Comparison of ENCODE assay signal across 12 cellular contexts in the genomic region with DNA sequence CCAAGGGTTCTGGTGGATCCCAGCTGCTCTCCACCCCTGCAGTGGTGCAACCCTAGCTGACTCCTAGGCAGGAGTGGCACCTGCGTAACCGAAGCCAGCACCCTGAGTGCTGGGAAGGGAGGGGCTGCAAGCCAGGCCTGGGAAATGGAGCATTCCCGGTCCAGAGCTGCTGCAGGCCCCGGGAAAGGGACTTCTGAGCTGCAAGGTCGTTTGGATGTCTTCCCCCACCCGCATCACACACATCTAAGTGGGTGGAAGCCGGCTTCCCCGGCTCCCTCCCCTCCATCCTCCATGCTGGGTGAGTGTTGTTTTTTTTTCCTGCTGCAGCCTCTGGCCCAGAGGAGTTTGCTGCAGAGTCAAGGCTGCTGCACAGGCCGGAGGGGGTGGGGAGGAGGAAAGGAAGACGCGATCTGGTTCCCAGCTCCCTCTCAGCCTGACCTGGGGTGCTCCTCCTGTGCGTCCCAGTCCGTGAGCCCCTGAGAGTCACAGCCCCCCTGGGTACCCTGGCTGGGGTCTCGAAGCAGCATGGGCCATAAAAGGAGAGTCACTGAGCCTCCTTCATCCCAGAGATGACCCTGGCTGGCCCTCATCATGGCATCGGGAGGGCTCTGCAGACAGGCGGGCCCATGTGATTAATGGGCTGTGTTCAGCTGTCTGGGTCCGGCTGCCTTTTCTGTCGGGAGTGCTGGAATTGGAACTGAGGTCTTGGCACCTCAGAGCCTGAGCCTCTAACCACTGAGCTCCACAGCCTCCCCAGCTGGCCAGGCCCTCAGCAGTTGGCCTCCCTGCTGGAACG. TPM values are rescaled to one million over a fixed set of nuclear protein-coding genes. Genes with fewer than 3 reads are reported as not detected.
A peak's percentile ranks its signal among the peaks of the same experiment; 100 is the strongest.
DNase-seq lines count a peak whose midpoint lies in the region; ATAC-seq, FAIRE-seq and TF ChIP-seq lines count a peak whose summit lies in the region.
"Had no signal": no experiment of that assay in that cellular context is flagged by ENCODE, and none has a peak within 500 bp of the region (broad histone marks: within the 10 kb centered on the region; RNA-seq: fewer than 3 reads in every experiment).

No MANE protein-coding gene starts in this region.

- no peak overlapping the region for H3K4ac ChIP-seq in trophoblast cell (ENCODE audit: low read depth, low read length)

- no peak for ATAC-seq in GM12878
- no peak for ATAC-seq in GM21528 (IDR thresholded peaks at IDR 0.05; ENCODE audit: low FRiP score, unreplicated experiment)
- ATAC-seq in GM18517 (IDR thresholded peaks at IDR 0.05; ENCODE audit: unreplicated experiment): no peak

- 83% methylated on average over 19 of the region's 19 CpGs for WGBS in GM12878 (ENCODE audit: insufficient coverage, insufficient replicate concordance, low lambda C conversion rate, missing lambda C conversion rate)
- WGBS in trophoblast cell (ENCODE audit: extremely low coverage, insufficient coverage, insufficient read length): no CpG with 5 or more reads among the region's 19 CpGs

- RAD21 ChIA-PET in GM12878 (lab: Charles Lee; ENCODE audit: unreplicated experiment): interaction anchor here (0.6 to 1.5 kb wide), 4 partner anchors 48 to 240 kb away, joined by 3 read pairs; no protein-coding TSS in a partner anchor

- H4K91ac ChIP-seq in trophoblast cell (ENCODE audit: low read depth, low read length): no peak overlapping the region

- in situ Hi-C loops in GM12878 (cut with MboI): no loop called here

- no peak overlapping the region for H3K18ac ChIP-seq in trophoblast cell (ENCODE audit: low read length)

- H2BK12ac ChIP-seq in trophoblast cell (ENCODE audit: low read length): no peak overlapping the region

- H2BK120ac ChIP-seq in trophoblast cell (ENCODE audit: insufficient read depth, low read length, poor library complexity): no peak overlapping the region

- H4K20me1 ChIP-seq in GM12878 (ENCODE audit: control insufficient read depth, insufficient read depth): no peaks in the 10 kb centered on the region

- TF ChIP-seq CTCF in C4-2B (conservative IDR thresholded peaks at IDR 0.05) (no peak), GM12878 (IDR thresholded peaks at IDR 0.05 in 2 of 3, conservative IDR thresholded peaks at IDR 0.05 in 1 of 3; ENCODE audit: control insufficient read depth in 2 of 3, extremely low read depth in 1 of 3, insufficient read depth in 1 of 3, low read depth in 3 of 3, low read length in 3 of 3) (no peak)

- no peak overlapping the region for H3K4me3 ChIP-seq in GM12878
- no peak overlapping the region for H3K4me3 ChIP-seq in trophoblast cell (ENCODE audit: low read depth, low read length)
- H3K4me3 ChIP-seq: SK-N-MC had no signal

- no peak overlapping the region for H4K12ac ChIP-seq in trophoblast cell (ENCODE audit: low read depth, low read length)

- H3K79me2 ChIP-seq in GM12878 (ENCODE audit: control insufficient read depth, insufficient read depth, low read length): no peaks in the 10 kb centered on the region
- no peaks in the 10 kb centered on the region for H3K79me2 ChIP-seq in trophoblast cell (ENCODE audit: control insufficient read depth, insufficient read depth, low read length, poor library complexity)

- no peak overlapping the region for H2AK5ac ChIP-seq in trophoblast cell (ENCODE audit: low read length)

- H2AFZ ChIP-seq in GM12878 (ENCODE audit: control insufficient read depth, low read depth, low read length) (no peak overlapping the region), trophoblast cell (ENCODE audit: insufficient read depth, low read length, poor library complexity) (no peak overlapping the region)

- no peak overlapping the region for H3K23ac ChIP-seq in trophoblast cell (ENCODE audit: low read length)

- no peak overlapping the region for H3K14ac ChIP-seq in trophoblast cell (ENCODE audit: low read length)

- no peaks in the 10 kb centered on the region for H3K9me3 ChIP-seq in GM12878 (replicated peaks; ENCODE audit: control insufficient read depth, insufficient read depth, low read length)
- no peaks in the 10 kb centered on the region for H3K9me3 ChIP-seq in trophoblast cell (ENCODE audit: insufficient read depth, low read depth, low read length)

- DNase-seq in GM12878 (ENCODE audit: low read depth, low spot score) (no peak), iris pigment epithelial cell (ENCODE audit: low read depth) (peak; percentile 20), trophoblast cell (no peak), anterior cingulate cortex (lab: John Stamatoyannopoulos, UW) (no peak)
- DNase-seq in stimulated activated CD4-positive, alpha-beta T cell treated with anti-CD3 and anti-CD28 coated beads, Interleukin-4, amount 100 ng/mL, for 4 hours: no peak
- DNase-seq: effector memory CD4-positive, alpha-beta T cell; KG1; NCI-H2081 treated with DMSO at 0.1 percent for 48 hours had no signal

- no peak for FAIRE-seq in GM12878 (lab: Jason Lieb, UNC)

- H4K8ac ChIP-seq in trophoblast cell (ENCODE audit: low read depth, low read length): no peak overlapping the region

- no peak for TF ChIP-seq EP300 in GM12878 (IDR thresholded peaks at IDR 0.05; ENCODE audit: borderline replicate concordance in 1 of 2, control insufficient read depth in 1 of 2, low read depth in 2 of 2, low read length in 2 of 2)

- TF ChIP-seq POLR2A in GM12878 (IDR thresholded peaks at IDR 0.05; ENCODE audit: low read depth, low read length): 0 out of 2 replicates have a peak, but pooled peaks have one; percentile 21

- H3K4me2 ChIP-seq in GM12878 (ENCODE audit: control insufficient read depth, insufficient read depth): no peak overlapping the region
- no peak overlapping the region for H3K4me2 ChIP-seq in trophoblast cell (ENCODE audit: low read length)

- POLR2A ChIA-PET in GM12878 (lab: Charles Lee): interaction anchor here (0.5 to 0.6 kb wide), 2 partner anchors 113 to 140 kb away, joined by 3 to 4 read pairs; no protein-coding TSS in a partner anchor

- CTCF ChIA-PET in GM12878 (lab: Yijun Ruan, JAX): interaction anchor here (0.6 to 1.8 kb wide), 9 partner anchors 10 to 252 kb away, joined by 3 to 12 read pairs (median 4); a partner anchor contains a TSS

- TF ChIP-seq RAD21 in GM12878 (IDR thresholded peaks at IDR 0.05; ENCODE audit: insufficient read depth, low read depth, low read length): no peak

- H3K27me3 ChIP-seq in GM12878 (replicated peaks in 1 of 2; ENCODE audit: control insufficient read depth in 2 of 2, insufficient read depth in 2 of 2, low read length in 1 of 2) (no peaks in the 10 kb centered on the region), trophoblast cell (ENCODE audit: insufficient read depth, low read length) (no peaks in the 10 kb centered on the region)

- SMC1A ChIA-PET in GM12878 (lab: Charles Lee; ENCODE audit: uncharacterized antibody, unreplicated experiment): interaction anchor here (1.0 kb wide), 1 partner anchor 16 kb away, joined by 3 read pairs; no protein-coding TSS in a partner anchor

- H3K27ac ChIP-seq in C4-2B (peak overlapping the region; percentile 63), GM12878 (ENCODE audit: control insufficient read depth, insufficient read depth) (no peak overlapping the region), trophoblast cell (ENCODE audit: low read depth, low read length) (no peak overlapping the region)
- H3K27ac ChIP-seq: SK-N-MC had no signal

- H3K4me1 ChIP-seq in GM12878 (ENCODE audit: control insufficient read depth, insufficient read depth, low read length) (no peaks in the 10 kb centered on the region), trophoblast cell (ENCODE audit: control insufficient read depth in 1 of 2, insufficient read depth in 2 of 2, low read length in 2 of 2) (peaks cover 0 to 10% of the 10 kb centered on the region in 2 experiments)

- H3K9ac ChIP-seq in GM12878 (ENCODE audit: control insufficient read depth, insufficient read depth, low read length): no peak overlapping the region
- peak overlapping the region; percentile 21 for H3K9ac ChIP-seq in trophoblast cell (ENCODE audit: low read length)

- H3K36me3 ChIP-seq in GM12878 (ENCODE audit: control insufficient read depth in 2 of 2, insufficient read depth in 2 of 2, low read length in 1 of 2) (no peaks in the 10 kb centered on the region), trophoblast cell (ENCODE audit: control insufficient read depth in 1 of 2, insufficient read depth in 2 of 2, low read length in 2 of 2) (peaks cover 6 to 8% of the 10 kb centered on the region in 2 experiments)

- intact Hi-C loops in GM12878 (cut with micrococcal nuclease; ENCODE audit: unreplicated experiment): no loop called here

- no peaks in the 10 kb centered on the region for H3K79me1 ChIP-seq in trophoblast cell (ENCODE audit: low read length)

- H2BK5ac ChIP-seq in trophoblast cell (ENCODE audit: low read depth, low read length, poor library complexity): no peak overlapping the region

- BruUV-seq in GM12878 (replicated peaks; lab: Mats Ljungman, UMichigan): no TSS peak

RNA-seq across cellular contexts. Expression of a gene that starts 16.2 kb away (rescaled TPM):
- 14.4 and 15.0 TPM in 2 replicates for total RNA-seq in GM12878 (2013; cell fraction: nucleolus; rRNA removed)
- total RNA-seq in GM12878 (2014; rRNA removed) (9.7 and 10.4 TPM in 2 replicates), GM12878 (2014; rRNA removed; fragmentation: Illumina TruSeq; extraction: Trizol) (8.1 and 9.4 TPM in 2 replicates), GM12878 (2021) (20.7 TPM in 2 replicates)
- polyA plus RNA-seq in GM12878 (2011; ENCODE audit: low read depth): 4.9 TPM
- polyA plus RNA-seq in GM12878 (2011; rRNA removed) (3.9 and 4.9 TPM in 2 replicates), GM12878 (2014; fragmentation: Illumina TruSeq; extraction: Trizol) (9.9 and 10.1 TPM in 2 replicates), GM12878 (2014; fragmentation: Nextera tagmentation; extraction: Ambion mirVana) (1 to 10 TPM; 1.2 to 1.4 TPM), GM12878 (2014; rRNA removed) (12.1 and 13.1 TPM in 2 replicates), GM12878 (2016; fragmentation: Nextera tagmentation; extraction: Ambion mirVana) (1 to 10 TPM; 5.9 to 6.0 TPM)
- 6.3 and 6.4 TPM in 2 replicates for polyA plus RNA-seq in GM12878 (2011; cell fraction: cytosol; rRNA removed)
- 7.7 and 10.0 TPM in 2 replicates for polyA plus RNA-seq in GM12878 (2011; cell fraction: nucleus; rRNA removed)
- polyA plus RNA-seq in GM12878 (2012): 7.3 and 7.7 TPM in 2 replicates
- 4.8 and 10.9 TPM in 2 replicates for polyA minus RNA-seq in GM12878 (2011; rRNA and poly(A)+ RNA removed)
- 5.1 and 5.9 TPM in 2 replicates for polyA minus RNA-seq in GM12878 (2011; cell fraction: cytosol; rRNA and poly(A)+ RNA removed)
- 2.2 and 3.4 TPM in 2 replicates for polyA minus RNA-seq in GM12878 (2011; cell fraction: nucleus; rRNA and poly(A)+ RNA removed)
- 9.1 and 9.4 TPM in 2 replicates for polyA plus RNA-seq in trophoblast cell (2013)

RNA-seq across cellular contexts. Expression of a gene that starts 41.9 kb away (rescaled TPM):
- total RNA-seq in GM12878 (2013; cell fraction: nucleolus; rRNA removed): 0.96 and 1.3 TPM in 2 replicates
- 0.90 and 1.3 TPM in 2 replicates for total RNA-seq in GM12878 (2014; rRNA removed)
- 0.40 and 0.46 TPM in 2 replicates for total RNA-seq in GM12878 (2014; rRNA removed; fragmentation: Illumina TruSeq; extraction: Trizol)
- 0.74 and 1.1 TPM in 2 replicates for total RNA-seq in GM12878 (2021)
- polyA plus RNA-seq in GM12878 (2011; ENCODE audit: low read depth): 0.38 TPM
- polyA plus RNA-seq in GM12878 (2011; rRNA removed): 0.23 and 0.43 TPM in 2 replicates
- 0.52 and 0.63 TPM in 2 replicates for polyA plus RNA-seq in GM12878 (2011; cell fraction: cytosol; rRNA removed)
- 0.45 and 0.47 TPM in 2 replicates for polyA plus RNA-seq in GM12878 (2011; cell fraction: nucleus; rRNA removed)
- 1.4 and 2.6 TPM in 2 replicates for polyA plus RNA-seq in GM12878 (2012)
- polyA plus RNA-seq in GM12878 (2014; fragmentation: Illumina TruSeq; extraction: Trizol): 0.46 and 2.1 TPM in 2 replicates
- polyA plus RNA-seq in GM12878 (2014; fragmentation: Nextera tagmentation; extraction: Ambion mirVana): under 1 TPM in 1 of 2 experiments, not detected in 1; 0.02 TPM
- 0.80 and 2.0 TPM in 2 replicates for polyA plus RNA-seq in GM12878 (2014; rRNA removed)
- polyA plus RNA-seq in GM12878 (2016; fragmentation: Nextera tagmentation; extraction: Ambion mirVana): 1 to 10 TPM; 1.2 to 1.4 TPM
- polyA minus RNA-seq in GM12878 (2011; rRNA and poly(A)+ RNA removed): 0.37 and 0.57 TPM in 2 replicates
- 0.52 and 0.53 TPM in 2 replicates for polyA minus RNA-seq in GM12878 (2011; cell fraction: cytosol; rRNA and poly(A)+ RNA removed)
- polyA minus RNA-seq in GM12878 (2011; cell fraction: nucleus; rRNA and poly(A)+ RNA removed): 0.36 TPM in 1 of 2 replicates, not detected in the other
- polyA plus RNA-seq in trophoblast cell (2013): 85.2 and 90.2 TPM in 2 replicates
